16 cellular contexts compared by ENCODE assay signal in the genomic region with DNA sequence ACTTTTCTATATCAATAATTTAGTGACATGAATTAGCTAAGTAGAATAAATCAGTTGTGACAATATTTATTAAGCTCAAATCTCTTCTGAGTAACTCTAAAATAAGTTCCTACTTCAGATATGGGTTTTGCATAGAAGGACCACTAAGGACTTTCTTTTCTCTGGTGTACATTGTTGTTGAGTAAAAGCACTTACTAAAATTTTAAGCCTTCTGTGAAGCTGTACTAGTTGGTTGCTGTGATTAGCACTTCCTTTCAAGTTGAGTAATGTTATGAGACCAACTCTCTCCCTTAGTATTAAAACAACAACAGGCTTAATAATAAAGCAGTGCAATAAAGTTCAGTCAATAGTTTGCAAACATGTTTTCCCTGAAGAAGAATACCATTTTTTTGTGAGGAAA.
DNase-seq lines count a peak whose midpoint lies in the region; ATAC-seq and TF ChIP-seq lines count a peak whose summit lies in the region.
"Had no signal": no experiment of that assay in that cellular context is flagged by ENCODE, and none has a peak within 500 bp of the region (broad histone marks: within the 10 kb centered on the region; RNA-seq: fewer than 3 reads in every experiment).

No MANE protein-coding gene starts in this region.

- TF ChIP-seq CTCF in GM06990 (IDR thresholded peaks at IDR 0.05; ENCODE audit: insufficient read depth, low read length, poor library complexity, severe bottlenecking): no peak

- ATAC-seq in GM19452 (IDR thresholded peaks at IDR 0.05; ENCODE audit: unreplicated experiment): peak; percentile 50
- peak; percentile 77 for ATAC-seq in HG02798 (IDR thresholded peaks at IDR 0.05; ENCODE audit: poor library complexity, unreplicated experiment)
- ATAC-seq in HG03354 (IDR thresholded peaks at IDR 0.05; ENCODE audit: poor library complexity, severe bottlenecking, unreplicated experiment): peak; percentile 80
- ATAC-seq: upper lobe of right lung had no signal

- DNase-seq in GM06990 (ENCODE audit: extremely low read depth, insufficient read length) (peak; percentile 5), NCI-H1436 (lab: John Stamatoyannopoulos, UW) (no peak), AG08395 (ENCODE audit: low spot score) (no peak), DMS 273 (lab: John Stamatoyannopoulos, UW; ENCODE audit: unreplicated experiment) (no peak)
- DNase-seq in activated CD4-positive, alpha-beta T cell treated with anti-CD3 and anti-CD28 coated beads for 4 hours: no peak
- DNase-seq: activated CD4-positive, alpha-beta T cell treated with anti-CD3 and anti-CD28 coated beads, Interleukin-2, amount 50 U/mL, for 48 hours; DMS 273 treated with DMSO at 0.1 percent for 48 hours; mammary epithelial cell; nucleus accumbens; PC-9; spleen; upper lobe of right lung had no signal

- H3K4me3 ChIP-seq in GM06990 (replicated peaks; ENCODE audit: low read depth, low read length): no peak overlapping the region
- H3K4me3 ChIP-seq: cardiac muscle cell, PC-9, spleen, upper lobe of right lung had no signal

- H3K27me3 ChIP-seq in GM06990 (replicated peaks; ENCODE audit: control insufficient read depth, insufficient read depth, low read length): no peaks in the 10 kb centered on the region
- H3K27me3 ChIP-seq: cardiac muscle cell, spleen, upper lobe of right lung had no signal

- H3K36me3 ChIP-seq in GM06990 (ENCODE audit: control insufficient read depth, insufficient read depth, low read length): no peaks in the 10 kb centered on the region
- H3K36me3 ChIP-seq: cardiac muscle cell, spleen, upper lobe of right lung had no signal
